ENCODE assay signal across 8 cellular contexts in genomic region chr15:70466895-70467529, GRCh38.
DNase-seq lines count a peak whose midpoint lies in the region; ATAC-seq, FAIRE-seq and TF ChIP-seq lines count a peak whose summit lies in the region.

No MANE protein-coding gene starts in this region.

- peak; percentile 73 for FAIRE-seq in K562 (lab: Jason Lieb, UNC)

- BruUV-seq in K562 (replicated peaks; lab: Mats Ljungman, UMichigan), result no TSS peak

- WGBS in K562 (ENCODE audit: insufficient coverage, low coverage, missing lambda C conversion rate), result 21% methylated on average over 4 of the region's 4 CpGs

- TF ChIP-seq POLR2A in K562 (conservative IDR thresholded peaks at IDR 0.05), result no peak

- H3K36me3 ChIP-seq in RWPE2 (ENCODE audit: low read depth) (no peaks in the 10 kb centered on the region), K562 (ENCODE audit: control insufficient read depth, insufficient read depth, low read length) (no peaks in the 10 kb centered on the region)

- DNase-seq in NCI-H510A treated with DMSO at 0.1 percent for 48 hours (lab: John Stamatoyannopoulos, UW) (peak; percentile 56), NCI-H510A (lab: John Stamatoyannopoulos, UW) (no peak), KBM-7 (peak; percentile 82), RWPE2 (ENCODE audit: low spot score) (no peak), K562 (ENCODE audit: extremely low read depth in 1 of 4, low spot score in 3 of 4) (peak; percentile 33 to 59 (median 44)), inferior parietal cortex (ENCODE audit: extremely low spot score) (peak; percentile 51)
- DNase-seq in stimulated activated CD4-positive, alpha-beta T cell treated with anti-CD3 and anti-CD28 coated beads, Interleukin-4, amount 100 ng/mL, for 1 hour, result peak; percentile 54

- no peaks in the 10 kb centered on the region for H4K20me1 ChIP-seq in K562 (replicated peaks; ENCODE audit: control insufficient read depth, insufficient read depth, low read length)

- no peak for TF ChIP-seq EP300 in K562 (IDR thresholded peaks at IDR 0.05; ENCODE audit: low read length)

- H3K4me2 ChIP-seq in K562 (ENCODE audit: insufficient read depth, low read length), result no peak overlapping the region

- H3K27me3 ChIP-seq in RWPE2 (ENCODE audit: insufficient read depth, poor library complexity, severe bottlenecking) (no peaks in the 10 kb centered on the region), K562 (ENCODE audit: control insufficient read depth in 2 of 2, insufficient read depth in 2 of 2, low read length in 2 of 2) (peaks cover 8 to 28% of the 10 kb centered on the region in 2 experiments; a peak in 3 of 5 replicates)

- TF ChIP-seq RAD21 in K562 (CRISPR knock-in tag; conservative IDR thresholded peaks at IDR 0.05 in 1 of 2, IDR thresholded peaks at IDR 0.05 in 1 of 2), result peak; percentile 58 to 68

- intact Hi-C loops in K562 (cut with micrococcal nuclease), result no loop called here

- no peak overlapping the region for H2AFZ ChIP-seq in K562 (ENCODE audit: low read depth, low read length)

- in situ Hi-C loops in KBM-7 (cut with MboI; ENCODE audit: low pct_unique_long_range_greater_than_20kb, low sequenced_read_pairs), result loop anchor here (25.0 kb wide), 1 partner anchor 730 kb away; no protein-coding TSS in a partner anchor
- in situ Hi-C loops in K562 (cut with MboI), result no loop called here

- H3K9me3 ChIP-seq in RWPE2 (ENCODE audit: severe bottlenecking), result no peaks in the 10 kb centered on the region
- H3K9me3 ChIP-seq in K562 (replicated peaks; ENCODE audit: control insufficient read depth, insufficient read depth, low read depth, low read length), result no peaks in the 10 kb centered on the region

- peaks cover 11% of the 10 kb centered on the region for H3K4me1 ChIP-seq in RWPE2 (ENCODE audit: insufficient read depth, poor library complexity, severe bottlenecking)
- H3K4me1 ChIP-seq in K562 (replicated peaks in 1 of 2; ENCODE audit: control insufficient read depth in 2 of 2, insufficient read depth in 2 of 2, low read length in 2 of 2), result peaks cover 11 to 19% of the 10 kb centered on the region in 2 experiments; a peak in 4 of 5 replicates

- CTCF ChIA-PET in K562 (lab: Yijun Ruan, JAX; ENCODE audit: low intra/inter-chr PET ratio), result no interaction called here

- H3K27ac ChIP-seq in RWPE2 (ENCODE audit: poor library complexity, severe bottlenecking) (no peak overlapping the region), K562 (ENCODE audit: extremely low read depth, low read depth, low read length) (no peak overlapping the region)

- no peak overlapping the region for H3K9ac ChIP-seq in K562 (ENCODE audit: insufficient read depth in 1 of 2, low read depth in 2 of 2, low read length in 2 of 2)

- peak; percentile 97 for TF ChIP-seq CTCF in RWPE2 (IDR thresholded peaks at IDR 0.05; ENCODE audit: poor library complexity, severe bottlenecking)
- TF ChIP-seq CTCF in K562 (IDR thresholded peaks at IDR 0.05 in 2 of 3, conservative IDR thresholded peaks at IDR 0.05 in 1 of 3; ENCODE audit: insufficient read depth in 2 of 3, low read depth in 1 of 3, low read length in 3 of 3), result peak; percentile 60 to 76 (median 61)

- no peaks in the 10 kb centered on the region for H3K9me1 ChIP-seq in K562 (ENCODE audit: control insufficient read depth, insufficient read depth, low read length)

- ATAC-seq in RWPE2 (ENCODE audit: low read depth) (peak; percentile 69), K562 (peak; percentile 81), HG03135 (IDR thresholded peaks at IDR 0.05; ENCODE audit: unreplicated experiment) (no peak)

- H3K79me2 ChIP-seq in K562 (ENCODE audit: control insufficient read depth, insufficient read depth, low read length), result no peaks in the 10 kb centered on the region

- H3K4me3 ChIP-seq in RWPE2 (ENCODE audit: severe bottlenecking) (no peak overlapping the region), K562 (no peak overlapping the region)

- POLR2A ChIA-PET in K562 (lab: Yijun Ruan, JAX), result interaction anchor here (1.4 to 1.5 kb wide), 2 partner anchors 8 to 19 kb away, joined by 4 to 6 read pairs; no protein-coding TSS in a partner anchor

TF ChIP-seq in K562, 482 proteins besides CTCF, POLR2A, EP300 and RAD21 (continues in another document):
- TF ChIP-seq JUND (IDR thresholded peaks at IDR 0.05; ENCODE audit: borderline replicate concordance, low read depth, low read length), result no peak
- TF ChIP-seq JUND (tag; IDR thresholded peaks at IDR 0.05; ENCODE audit: borderline replicate concordance, low read depth, low read length), result no peak; the same call in 2 of the 3 replicates
- 0 out of 2 replicates have a peak, but pooled peaks have one; percentile 13 for TF ChIP-seq DEAF1 (CRISPR knock-in tag; IDR thresholded peaks at IDR 0.05)
- 0 out of 4 replicates have a peak, but pooled peaks of 1 of the 2 experiments have one; percentile 29 for TF ChIP-seq UBTF (IDR thresholded peaks at IDR 0.05; ENCODE audit: borderline replicate concordance in 1 of 2, low read depth in 2 of 2, low read length in 2 of 2)
- TF ChIP-seq ETV1 (tag; conservative IDR thresholded peaks at IDR 0.05; ENCODE audit: low read depth), result no peak
- no peak for TF ChIP-seq WHSC1 (IDR thresholded peaks at IDR 0.05; ENCODE audit: low read length)
- no peak for TF ChIP-seq ZNF133 (CRISPR knock-in tag; IDR thresholded peaks at IDR 0.05)
- TF ChIP-seq XRCC3 (IDR thresholded peaks at IDR 0.05), result no peak
- 0 out of 2 replicates have a peak, but pooled peaks have one; percentile 15 for TF ChIP-seq CC2D1A (IDR thresholded peaks at IDR 0.05)
- TF ChIP-seq THRB (CRISPR knock-in tag; conservative IDR thresholded peaks at IDR 0.05), result no peak
- no peak for TF ChIP-seq KAT7 (CRISPR knock-in tag; IDR thresholded peaks at IDR 0.05; ENCODE audit: borderline replicate concordance)
- no peak for TF ChIP-seq PRPF4 (IDR thresholded peaks at IDR 0.05; ENCODE audit: insufficient read depth, low read depth, low read length, poor library complexity, severe bottlenecking)
- TF ChIP-seq RCOR1 (IDR thresholded peaks at IDR 0.05; ENCODE audit: borderline replicate concordance in 1 of 2, low read depth in 2 of 2, low read length in 2 of 2), result peak in 1 of 2 experiments; percentile 62; a peak in 2 of 4 replicates
- no peak for TF ChIP-seq IRF9 (tag; IDR thresholded peaks at IDR 0.05)
- no peak for TF ChIP-seq CBFA2T3 (IDR thresholded peaks at IDR 0.05)
- no peak for TF ChIP-seq NCOA1 (IDR thresholded peaks at IDR 0.05; ENCODE audit: low read depth)

Comparison
In these comparisons a context has a peak if more than half of its experiments do, and no peak if none do; other contexts are left out.
1. DNase-seq: peak in NCI-H510A treated with DMSO at 0.1 percent for 48 hours (single experiment), KBM-7 (single experiment), K562 (4 of 4), inferior parietal cortex (single experiment) and stimulated activated CD4-positive, alpha-beta T cell treated with anti-CD3 and anti-CD28 coated beads, Interleukin-4, amount 100 ng/mL, for 1 hour (single experiment); none in NCI-H510A (single experiment) and RWPE2 (single experiment).